In the genomic region with DNA sequence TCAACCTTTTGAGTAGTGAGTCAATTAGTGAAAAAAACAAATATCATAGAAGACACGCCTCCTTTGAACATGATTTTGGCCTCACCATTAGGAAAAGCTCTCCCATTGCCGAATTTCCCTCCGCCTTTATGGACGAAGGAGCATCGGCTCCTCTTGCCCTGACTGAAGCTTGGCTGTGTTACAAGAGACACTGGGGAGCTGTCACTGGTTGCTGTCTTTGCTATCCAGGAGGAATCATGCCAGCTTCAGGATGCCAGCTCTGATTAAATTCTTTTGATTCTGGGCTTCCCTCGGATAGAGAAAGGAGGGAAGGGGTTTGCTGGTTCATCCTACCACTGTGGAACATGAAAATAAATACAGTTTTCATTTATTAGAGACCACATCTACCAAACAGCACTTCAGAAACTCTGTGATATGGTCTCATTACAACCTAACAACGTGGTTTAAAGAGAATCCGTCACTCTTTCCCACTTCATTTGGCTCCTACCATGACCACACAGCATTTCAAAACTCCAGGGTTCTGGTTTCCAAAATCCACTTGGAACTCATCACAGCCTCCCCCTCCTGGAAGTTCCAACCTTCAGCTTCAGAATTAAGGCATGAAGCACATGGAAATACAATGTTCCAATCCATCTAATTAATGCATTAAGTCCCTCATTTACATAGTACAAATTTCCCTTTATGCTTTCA, we compare ENCODE assay signal across 16 cellular contexts.
DNase-seq lines count a peak whose midpoint lies in the region; ATAC-seq and TF ChIP-seq lines count a peak whose summit lies in the region.
"Had no signal": no experiment of that assay in that cellular context is flagged by ENCODE, and none has a peak within 500 bp of the region (broad histone marks: within the 10 kb centered on the region; RNA-seq: fewer than 3 reads in every experiment).

No MANE protein-coding gene starts in this region.

- no peak overlapping the region for H3K4me2 ChIP-seq in PC-9

- H3K27ac ChIP-seq in dorsolateral prefrontal cortex = peak overlapping the region in 41 of 59 donors; percentile 1 to 74 (median 42)
- H3K27ac ChIP-seq in PC-9 = no peak overlapping the region
- H3K27ac ChIP-seq in CD4-positive, alpha-beta memory T cell (ENCODE audit: low read depth, low read length) = no peak overlapping the region

- H3K4me3 Mint-ChIP-seq in nephron progenitor cell = no peak overlapping the region
- H3K4me3 Mint-ChIP-seq in activated T-helper 17 cell treated with anti-CD3 and anti-CD28 coated beads, Interleukin-2, amount 50 U/mL, for 72 hours = no peak overlapping the region
- no peak overlapping the region for H3K4me3 Mint-ChIP-seq in CD4-positive, alpha-beta memory T cell
- H3K4me3 Mint-ChIP-seq: CD14-positive monocyte had no signal

- H3K36me3 ChIP-seq in PC-9 (ENCODE audit: low read depth) = no peaks in the 10 kb centered on the region
- no peaks in the 10 kb centered on the region for H3K36me3 ChIP-seq in CD4-positive, alpha-beta memory T cell (ENCODE audit: insufficient read depth, low read length)
- H3K36me3 ChIP-seq: HAP-1 had no signal

- intact Hi-C loops in dorsolateral prefrontal cortex (cut with DNase I) (loop anchor here in 1 of 2 donors (5.0 kb wide), 1 partner anchor 433 kb away; no protein-coding TSS in a partner anchor), PC-9 (cut with micrococcal nuclease; ENCODE audit: unreplicated experiment) (no loop called here)
- intact Hi-C loops in CD4-positive, alpha-beta memory T cell (cut with micrococcal nuclease) = no loop called here

- no peaks in the 10 kb centered on the region for H3K9me2 ChIP-seq in PC-9 (ENCODE audit: insufficient read depth)

- BruUV-seq in PC-9 (replicated peaks; lab: Mats Ljungman, UMichigan) = no TSS peak

- no peak for ATAC-seq in activated T-helper 17 cell treated with anti-CD3 and anti-CD28 coated beads, Interleukin-2, amount 50 U/mL, for 72 hours (replicated peaks)
- ATAC-seq: GM12878 had no signal

- H3K27me3 ChIP-seq in dorsolateral prefrontal cortex = no peaks in the 10 kb centered on the region
- no peaks in the 10 kb centered on the region for H3K27me3 ChIP-seq in PC-9 (ENCODE audit: insufficient read depth, low read depth)
- no peaks in the 10 kb centered on the region for H3K27me3 ChIP-seq in CD4-positive, alpha-beta memory T cell (ENCODE audit: insufficient read depth, low read length)

- H3K4me3 ChIP-seq in dorsolateral prefrontal cortex (peak overlapping the region in 46 of 59 donors; percentile 3 to 54 (median 28)), PC-9 (no peak overlapping the region)
- no peak overlapping the region for H3K4me3 ChIP-seq in CD4-positive, alpha-beta memory T cell (ENCODE audit: low read length in 2 of 2)
- H3K4me3 ChIP-seq: GM12878, HAP-1 had no signal

- CTCF ChIA-PET in PC-9 (lab: Charles Lee) = no interaction called here
- CTCF ChIA-PET in CD4-positive, alpha-beta memory T cell (lab: Charles Lee; ENCODE audit: partially characterized antibody) = no interaction called here

- no peaks in the 10 kb centered on the region for H3K4me1 ChIP-seq in PC-9 (replicated peaks; ENCODE audit: insufficient read depth)
- no peaks in the 10 kb centered on the region for H3K4me1 ChIP-seq in CD4-positive, alpha-beta memory T cell (ENCODE audit: insufficient read depth, low read length)

- no peak overlapping the region; the same call in 1 of the 2 replicates for H2AFZ ChIP-seq in PC-9

- H3K27me3 Mint-ChIP-seq in nephron progenitor cell (ENCODE audit: low read depth, poor library complexity) = no peaks in the 10 kb centered on the region
- H3K27me3 Mint-ChIP-seq in activated T-helper 17 cell treated with anti-CD3 and anti-CD28 coated beads, Interleukin-2, amount 50 U/mL, for 72 hours = no peaks in the 10 kb centered on the region
- H3K27me3 Mint-ChIP-seq in CD4-positive, alpha-beta memory T cell = peaks cover 0 to 1% of the 10 kb centered on the region in 2 donors

- H3K36me3 Mint-ChIP-seq in nephron progenitor cell (ENCODE audit: low read depth) = no peaks in the 10 kb centered on the region
- H3K36me3 Mint-ChIP-seq in activated T-helper 17 cell treated with anti-CD3 and anti-CD28 coated beads, Interleukin-2, amount 50 U/mL, for 72 hours (ENCODE audit: low read depth) = no peaks in the 10 kb centered on the region
- H3K36me3 Mint-ChIP-seq in CD4-positive, alpha-beta memory T cell = no peaks in the 10 kb centered on the region
- H3K36me3 Mint-ChIP-seq: CD14-positive monocyte had no signal

- peak overlapping the region; percentile 31 for H3K27ac Mint-ChIP-seq in nephron progenitor cell
- H3K27ac Mint-ChIP-seq in activated T-helper 17 cell treated with anti-CD3 and anti-CD28 coated beads, Interleukin-2, amount 50 U/mL, for 72 hours = no peak overlapping the region
- H3K27ac Mint-ChIP-seq in CD4-positive, alpha-beta memory T cell = no peak overlapping the region

- peaks cover 17% of the 10 kb centered on the region for H3K4me1 Mint-ChIP-seq in nephron progenitor cell
- no peaks in the 10 kb centered on the region for H3K4me1 Mint-ChIP-seq in activated T-helper 17 cell treated with anti-CD3 and anti-CD28 coated beads, Interleukin-2, amount 50 U/mL, for 72 hours
- H3K4me1 Mint-ChIP-seq in CD4-positive, alpha-beta memory T cell = no peaks in the 10 kb centered on the region
- H3K4me1 Mint-ChIP-seq: CD14-positive monocyte had no signal

- no peak for TF ChIP-seq CTCF in dorsolateral prefrontal cortex (IDR thresholded peaks at IDR 0.05 in 54 of 56, conservative IDR thresholded peaks at IDR 0.05 in 2 of 56; ENCODE audit: low read depth in 1 of 56, partially characterized antibody in 56 of 56)
- no peak for TF ChIP-seq CTCF in nephron progenitor cell (IDR thresholded peaks at IDR 0.05)
- no peak for TF ChIP-seq CTCF in PC-9 (conservative IDR thresholded peaks at IDR 0.05)

- no peaks in the 10 kb centered on the region for H3F3A ChIP-seq in PC-9 (ENCODE audit: insufficient read depth, low read depth)

- H3K9me3 ChIP-seq in PC-9 (ENCODE audit: insufficient read depth, low read depth) = peaks cover 9% of the 10 kb centered on the region; the same call in 1 of the 2 replicates
- H3K9me3 ChIP-seq in CD4-positive, alpha-beta memory T cell (ENCODE audit: control insufficient read depth in 1 of 2, low read length in 2 of 2) = no peaks in the 10 kb centered on the region
- H3K9me3 ChIP-seq: Caco-2, HAP-1 had no signal

- H3K79me2 ChIP-seq in PC-9 (ENCODE audit: low read depth) = no peaks in the 10 kb centered on the region

- no peaks in the 10 kb centered on the region for H3K9me3 Mint-ChIP-seq in nephron progenitor cell
- H3K9me3 Mint-ChIP-seq in activated T-helper 17 cell treated with anti-CD3 and anti-CD28 coated beads, Interleukin-2, amount 50 U/mL, for 72 hours = no peaks in the 10 kb centered on the region
- no peaks in the 10 kb centered on the region for H3K9me3 Mint-ChIP-seq in CD4-positive, alpha-beta memory T cell

- DNase-seq in Ammon's horn (ENCODE audit: low spot score) = peak; percentile 49
- DNase-seq in NCI-H69 (lab: John Stamatoyannopoulos, UW) = peak; percentile 23
- DNase-seq in dorsolateral prefrontal cortex = peak in 3 of 10 donors; percentile 39 to 77 (median 39)
- no peak for DNase-seq in nephron progenitor cell
- DNase-seq in PC-9 = no peak
- DNase-seq in HuH-7.5 (ENCODE audit: low spot score) = no peak
- no peak for DNase-seq in CD4-positive, alpha-beta memory T cell
- DNase-seq: Caco-2; IMR-90; Kasumi-1; NCI-H1417 treated with DMSO at 0.1 percent for 48 hours; NK-92 treated with Interleukin-12 subunit alpha and Interleukin-12 subunit beta, amount 100 ng/mL, for 24 hours had no signal

- POLR2A ChIA-PET in PC-9 (lab: Charles Lee; ENCODE audit: unreplicated experiment) = no interaction called here
- POLR2A ChIA-PET in CD4-positive, alpha-beta memory T cell (lab: Charles Lee; ENCODE audit: partially characterized antibody) = no interaction called here

- H4K20me1 ChIP-seq in PC-9 (ENCODE audit: insufficient read depth) = no peaks in the 10 kb centered on the region

Comparison
In these comparisons a context has a peak if more than half of its experiments do, and no peak if none do; other contexts are left out.
1. DNase-seq: peak in Ammon's horn (single experiment) and NCI-H69 (single experiment); none in nephron progenitor cell (single experiment), PC-9 (0 of 2), HuH-7.5 (single experiment) and CD4-positive, alpha-beta memory T cell (0 of 5).
2. H3K27ac ChIP-seq: peak in dorsolateral prefrontal cortex (41 of 59); none in PC-9 (single experiment) and CD4-positive, alpha-beta memory T cell (single experiment).
3. H3K4me3 ChIP-seq: peak in dorsolateral prefrontal cortex (46 of 59); none in PC-9 (single experiment) and CD4-positive, alpha-beta memory T cell (0 of 2).